In genomic region chr15:77991029-77991406, GRCh38 we compare ENCODE assay signal across 12 cellular contexts.
A peak's percentile ranks its signal among the peaks of the same experiment; 100 is the strongest.
DNase-seq lines count a peak whose midpoint lies in the region; ATAC-seq, FAIRE-seq and TF ChIP-seq lines count a peak whose summit lies in the region.
"Had no signal": no experiment of that assay in that cellular context is flagged by ENCODE, and none has a peak within 500 bp of the region (broad histone marks: within the 10 kb centered on the region; RNA-seq: fewer than 3 reads in every experiment).

No MANE protein-coding gene starts in this region.

- no peaks in the 10 kb centered on the region for H4K20me1 ChIP-seq in GM12878 (ENCODE audit: control insufficient read depth, insufficient read depth)

- no peaks in the 10 kb centered on the region for H3K79me2 ChIP-seq in GM12878 (ENCODE audit: control insufficient read depth, insufficient read depth, low read length)

- RAD21 ChIA-PET in GM12878 (lab: Charles Lee; ENCODE audit: unreplicated experiment) = no interaction called here

- H3K36me3 Mint-ChIP-seq in T-helper 2 cell treated with Interferon-gamma antibody and Interleukin-4, amounts not matched to agents 5 μg/mL and 100 μg/mL, for 36 hours (ENCODE audit: low read depth) = peaks cover 6% of the 10 kb centered on the region

- H3K14ac ChIP-seq in neuronal stem cell (ENCODE audit: low read length) = peak overlapping the region; percentile 64

- no peak overlapping the region for H3K23ac ChIP-seq in neuronal stem cell (ENCODE audit: low read depth, low read length, poor library complexity)

- H2AFZ ChIP-seq in GM12878 (ENCODE audit: control insufficient read depth, low read depth, low read length) (no peak overlapping the region), neuronal stem cell (ENCODE audit: low read length) (no peak overlapping the region)

- FAIRE-seq in GM12878 (lab: Jason Lieb, UNC) = no peak

- H3K18ac ChIP-seq in neuronal stem cell (ENCODE audit: low read length) = peak overlapping the region; percentile 31

- peaks cover 7% of the 10 kb centered on the region for H3K4me1 Mint-ChIP-seq in T-helper 2 cell treated with Interferon-gamma antibody and Interleukin-4, amounts not matched to agents 5 μg/mL and 100 μg/mL, for 36 hours (ENCODE audit: low read depth)

- H3K9me3 Mint-ChIP-seq in T-helper 2 cell treated with Interferon-gamma antibody and Interleukin-4, amounts not matched to agents 5 μg/mL and 100 μg/mL, for 36 hours = no peaks in the 10 kb centered on the region

- no peak for DNase-seq in T-helper 2 cell treated with Interferon-gamma antibody and Interleukin-4, amounts not matched to agents 5 μg/mL and 100 μg/mL, for 36 hours (ENCODE audit: low spot score)
- DNase-seq in T-helper 2 cell (no peak), GM12878 (ENCODE audit: low read depth, low spot score) (no peak), neuronal stem cell (ENCODE audit: low spot score) (no peak), transverse colon (no peak), BE2C (no peak)
- DNase-seq: NCI-H1105, NCI-H226 had no signal

- SMC1A ChIA-PET in GM12878 (lab: Charles Lee; ENCODE audit: uncharacterized antibody, unreplicated experiment) = interaction anchor here (1.3 to 1.5 kb wide), 3 partner anchors 27 to 71 kb away, joined by 3 to 6 read pairs (median 5); no protein-coding TSS in a partner anchor

- no peak overlapping the region for H2BK15ac ChIP-seq in neuronal stem cell (ENCODE audit: low read length)

- WGBS in GM12878 (ENCODE audit: insufficient coverage, insufficient replicate concordance, low lambda C conversion rate, missing lambda C conversion rate) = 88% methylated on average over 10 of the region's 12 CpGs
- no CpG with 5 or more reads among the region's 12 CpGs for WGBS in neuronal stem cell (ENCODE audit: extremely low coverage in 2 of 2, insufficient read length in 2 of 2, insufficient replicate concordance in 1 of 2), 2 donors
- WGBS in transverse colon (ENCODE audit: low coverage in 1 of 2), 2 donors = 81% methylated on average over 12 of the region's 12 CpGs; no CpG with 5 or more reads in 1 of the 2 donors

- H2BK12ac ChIP-seq in neuronal stem cell (ENCODE audit: low read length) = no peak overlapping the region

- no peak overlapping the region for H2BK120ac ChIP-seq in neuronal stem cell (ENCODE audit: low read depth, low read length)

- CTCF ChIA-PET in GM12878 (lab: Yijun Ruan, JAX) = interaction anchor here (1.5 to 1.6 kb wide), 2 partner anchors 89 to 117 kb away, joined by 3 to 6 read pairs; no protein-coding TSS in a partner anchor

- H3K36me3 ChIP-seq in GM12878 (ENCODE audit: control insufficient read depth in 2 of 2, insufficient read depth in 2 of 2, low read length in 1 of 2) (no peaks in the 10 kb centered on the region; a peak in 1 of 4 replicates), neuronal stem cell (replicated peaks in 1 of 2; ENCODE audit: control insufficient read depth in 2 of 2, insufficient read depth in 2 of 2, low read length in 2 of 2) (no peaks in the 10 kb centered on the region), transverse colon (no peaks in the 10 kb centered on the region), BE2C (no peaks in the 10 kb centered on the region)

- in situ Hi-C loops in GM12878 (cut with MboI) (no loop called here), transverse colon (cut with MboI; ENCODE audit: low pct_ligation_motif_present in 1 of 4, low pct_unique_long_range_greater_than_20kb in 1 of 4, low sequenced_read_pairs in 3 of 4) (no loop called here)

- intact Hi-C loops in GM12878 (cut with micrococcal nuclease; ENCODE audit: unreplicated experiment) (no loop called here), transverse colon (cut with DNase I; ENCODE audit: low total_unique reads) (no loop called here)

- POLR2A ChIA-PET in GM12878 (lab: Charles Lee) = interaction anchor here (0.5 kb wide), 1 partner anchor 115 kb away, joined by 3 read pairs; no protein-coding TSS in a partner anchor

- H3K4me2 ChIP-seq in GM12878 (ENCODE audit: control insufficient read depth, insufficient read depth) (peak overlapping the region; percentile 12; the same call in 1 of the 2 replicates), neuronal stem cell (ENCODE audit: insufficient read depth, low read length, poor library complexity, severe bottlenecking) (no peak overlapping the region)

- no peaks in the 10 kb centered on the region for H3K9me3 ChIP-seq in GM12878 (replicated peaks; ENCODE audit: control insufficient read depth, insufficient read depth, low read length)
- no peaks in the 10 kb centered on the region for H3K9me3 ChIP-seq in neuronal stem cell (replicated peaks in 1 of 2; ENCODE audit: control insufficient read depth in 2 of 2, insufficient read depth in 1 of 2, low read depth in 1 of 2, low read length in 2 of 2)
- H3K9me3 ChIP-seq in transverse colon = no peaks in the 10 kb centered on the region
- no peaks in the 10 kb centered on the region for H3K9me3 ChIP-seq in BE2C

- TF ChIP-seq CTCF in GM12878 (IDR thresholded peaks at IDR 0.05 in 2 of 3, conservative IDR thresholded peaks at IDR 0.05 in 1 of 3; ENCODE audit: control insufficient read depth in 2 of 3, extremely low read depth in 1 of 3, insufficient read depth in 1 of 3, low read depth in 3 of 3, low read length in 3 of 3) (no peak), transverse colon (IDR thresholded peaks at IDR 0.05) (no peak), BE2C (IDR thresholded peaks at IDR 0.05; ENCODE audit: low read depth, low read length) (no peak)

- no peak for ATAC-seq in GM12878
- no peak for ATAC-seq in GM21576 (IDR thresholded peaks at IDR 0.05; ENCODE audit: unreplicated experiment)
- no peak for ATAC-seq in GM18868 (IDR thresholded peaks at IDR 0.05; ENCODE audit: unreplicated experiment)

- no peak overlapping the region for H3K4me3 Mint-ChIP-seq in T-helper 2 cell treated with Interferon-gamma antibody and Interleukin-4, amounts not matched to agents 5 μg/mL and 100 μg/mL, for 36 hours

- H3K27me3 Mint-ChIP-seq in T-helper 2 cell treated with Interferon-gamma antibody and Interleukin-4, amounts not matched to agents 5 μg/mL and 100 μg/mL, for 36 hours (ENCODE audit: low read depth) = no peaks in the 10 kb centered on the region

- H2BK5ac ChIP-seq in neuronal stem cell (ENCODE audit: low read length) = no peak overlapping the region

- H3K4ac ChIP-seq in neuronal stem cell (ENCODE audit: low read length) = no peak overlapping the region

- TF ChIP-seq RAD21 in GM12878 (IDR thresholded peaks at IDR 0.05; ENCODE audit: insufficient read depth, low read depth, low read length) = no peak

- no peaks in the 10 kb centered on the region for H3K79me1 ChIP-seq in neuronal stem cell (ENCODE audit: low read depth, low read length)

- H4K91ac ChIP-seq in neuronal stem cell (ENCODE audit: low read depth, low read length, poor library complexity) = no peak overlapping the region

- no peak for TF ChIP-seq POLR2A in GM12878 (IDR thresholded peaks at IDR 0.05; ENCODE audit: low read depth, low read length)
- no peak for TF ChIP-seq POLR2A in transverse colon (IDR thresholded peaks at IDR 0.05)

- H3K4me3 ChIP-seq in GM12878 (no peak overlapping the region), neuronal stem cell (ENCODE audit: low read length in 2 of 2) (no peak overlapping the region), transverse colon (no peak overlapping the region), BE2C (ENCODE audit: low read depth, low read length) (no peak overlapping the region)
- H3K4me3 ChIP-seq: dorsolateral prefrontal cortex had no signal

- H2AK5ac ChIP-seq in neuronal stem cell (ENCODE audit: low read depth, low read length) = no peak overlapping the region

- no peak overlapping the region for H3K27ac ChIP-seq in GM12878 (ENCODE audit: control insufficient read depth, insufficient read depth)
- no peak overlapping the region for H3K27ac ChIP-seq in neuronal stem cell (replicated peaks; ENCODE audit: low read length)
- peak overlapping the region; percentile 70 to 85 (median 80) for H3K27ac ChIP-seq in transverse colon
- H3K27ac ChIP-seq: 22Rv1 had no signal

- no TSS peak for BruUV-seq in GM12878 (replicated peaks; lab: Mats Ljungman, UMichigan)

- H3K9ac ChIP-seq in GM12878 (ENCODE audit: control insufficient read depth, insufficient read depth, low read length) = no peak overlapping the region
- no peak overlapping the region for H3K9ac ChIP-seq in neuronal stem cell (ENCODE audit: low read depth, low read length, poor library complexity)

- peak overlapping the region; percentile 43 for H4K8ac ChIP-seq in neuronal stem cell (ENCODE audit: low read depth, low read length)

- peaks cover 27% of the 10 kb centered on the region for H3K4me1 ChIP-seq in GM12878 (ENCODE audit: control insufficient read depth, insufficient read depth, low read length)
- H3K4me1 ChIP-seq in neuronal stem cell (ENCODE audit: control insufficient read depth in 2 of 2, insufficient read depth in 1 of 2, low read depth in 1 of 2, low read length in 2 of 2) = peaks cover 10 to 21% of the 10 kb centered on the region in 2 donors
- H3K4me1 ChIP-seq in transverse colon = peaks cover 16 to 53% (median 27%) of the 10 kb centered on the region in 4 donors
- H3K4me1 ChIP-seq in BE2C = peaks cover 49% of the 10 kb centered on the region

- no peaks in the 10 kb centered on the region for H3K27me3 ChIP-seq in GM12878 (replicated peaks in 1 of 2; ENCODE audit: control insufficient read depth in 2 of 2, insufficient read depth in 2 of 2, low read length in 1 of 2)
- H3K27me3 ChIP-seq in neuronal stem cell (ENCODE audit: control insufficient read depth in 3 of 3, insufficient read depth in 3 of 3, low read depth in 1 of 3, low read length in 3 of 3) = peaks cover 0 to 3% (median 0%) of the 10 kb centered on the region in 3 experiments
- H3K27me3 ChIP-seq in transverse colon = no peaks in the 10 kb centered on the region
- no peaks in the 10 kb centered on the region for H3K27me3 ChIP-seq in BE2C
- H3K27me3 ChIP-seq: dorsolateral prefrontal cortex had no signal

- TF ChIP-seq EP300 in GM12878 (IDR thresholded peaks at IDR 0.05; ENCODE audit: borderline replicate concordance in 1 of 2, control insufficient read depth in 1 of 2, low read depth in 2 of 2, low read length in 2 of 2) = no peak
- TF ChIP-seq EP300 in transverse colon (IDR thresholded peaks at IDR 0.05; ENCODE audit: low read depth) = no peak

- H3K27ac Mint-ChIP-seq in T-helper 2 cell treated with Interferon-gamma antibody and Interleukin-4, amounts not matched to agents 5 μg/mL and 100 μg/mL, for 36 hours = peak overlapping the region; percentile 77

TF ChIP-seq in GM12878, 131 proteins besides CTCF, POLR2A, EP300 and RAD21 (continues in another document):
- TF ChIP-seq SUPT20H (IDR thresholded peaks at IDR 0.05; ENCODE audit: borderline replicate concordance, control insufficient read depth, low read depth, low read length) (no peak), SMARCA5 (IDR thresholded peaks at IDR 0.05) (no peak)

Comparison
In these comparisons a context has a peak if more than half of its experiments do, and no peak if none do; other contexts are left out.
1. H3K27ac ChIP-seq: peak in transverse colon (4 of 4); none in GM12878 (single experiment) and neuronal stem cell (single experiment).